Comparison of ENCODE assay signal across 27 cellular contexts in genomic region chr1:211068976-211069375, GRCh38.
DNase-seq lines count a peak whose midpoint lies in the region; ATAC-seq and TF ChIP-seq lines count a peak whose summit lies in the region.
"Had no signal": no experiment of that assay in that cellular context is flagged by ENCODE, and none has a peak within 500 bp of the region (broad histone marks: within the 10 kb centered on the region; RNA-seq: fewer than 3 reads in every experiment).

No MANE protein-coding gene starts in this region.

- no peak overlapping the region for H3K23ac ChIP-seq in mesendoderm (ENCODE audit: low read length)

- H3K79me2 ChIP-seq in mammary epithelial cell (ENCODE audit: insufficient read depth, low read length), result no peaks in the 10 kb centered on the region
- no peaks in the 10 kb centered on the region for H3K79me2 ChIP-seq in mesendoderm (ENCODE audit: control insufficient read depth, insufficient read depth, low read length)
- H3K79me2 ChIP-seq: hepatocyte had no signal

- H3K27ac ChIP-seq in mammary epithelial cell (ENCODE audit: insufficient read depth, low read depth, low read length), result no peak overlapping the region
- H3K27ac ChIP-seq in mesendoderm (ENCODE audit: low read depth, low read length), result no peak overlapping the region
- H3K27ac ChIP-seq: gastroesophageal sphincter, hepatocyte, right atrium auricular region, RWPE1, SK-N-MC, upper lobe of left lung had no signal

- no peak overlapping the region for H2BK5ac ChIP-seq in mesendoderm (ENCODE audit: low read length)

- H2AK5ac ChIP-seq in mesendoderm (ENCODE audit: low read length), result no peak overlapping the region

- H3K9me3 ChIP-seq in mammary epithelial cell (replicated peaks; ENCODE audit: insufficient read depth, low read length), result no peaks in the 10 kb centered on the region
- H3K9me3 ChIP-seq: gastroesophageal sphincter, HAP-1, right atrium auricular region, upper lobe of left lung had no signal

- H4K5ac ChIP-seq in mesendoderm (ENCODE audit: low read length), result no peak overlapping the region

- H3K56ac ChIP-seq in mesendoderm (ENCODE audit: low read length), result no peak overlapping the region

- H3K4me2 ChIP-seq in mammary epithelial cell (ENCODE audit: insufficient read depth, low read depth, low read length) (no peak overlapping the region), mesendoderm (ENCODE audit: low read length) (no peak overlapping the region)
- H3K4me2 ChIP-seq: hepatocyte, smooth muscle cell had no signal

- no peak overlapping the region for H3K4ac ChIP-seq in mesendoderm (ENCODE audit: low read depth, low read length)

- H2BK15ac ChIP-seq in mesendoderm (replicated peaks; ENCODE audit: low read depth), result no peak overlapping the region

- no peaks in the 10 kb centered on the region for H3K79me1 ChIP-seq in mesendoderm (ENCODE audit: low read length)

- in situ Hi-C loops in mammary epithelial cell (cut with MboI; ENCODE audit: low sequenced_read_pairs in 2 of 2), result no loop called here

- H3K4me3 ChIP-seq in mammary epithelial cell (replicated peaks in 1 of 3; ENCODE audit: insufficient read depth in 1 of 3, low read depth in 2 of 3, low read length in 3 of 3) (no peak overlapping the region), mesendoderm (ENCODE audit: low read length) (no peak overlapping the region)
- H3K4me3 ChIP-seq: gastroesophageal sphincter, GM12878, HAP-1, hepatocyte, right atrium auricular region, SK-N-MC, smooth muscle cell, upper lobe of left lung had no signal

- DNase-seq in COLO829 (ENCODE audit: low spot score) (peak; percentile 17), M059J (ENCODE audit: low read depth) (peak; percentile 73), mammary epithelial cell (no peak), mesendoderm (peak; percentile 91), GM19238 (ENCODE audit: insufficient read length, low spot score) (no peak), GOT3 (lab: John Stamatoyannopoulos, UW) (no peak), NCI-H2107 treated with DMSO at 0.1 percent for 48 hours (lab: John Stamatoyannopoulos, UW; ENCODE audit: unreplicated experiment) (no peak)
- DNase-seq: activated CD4-positive, CD25-positive, alpha-beta regulatory T cell; activated naive CD8-positive, alpha-beta T cell treated with anti-CD3 and anti-CD28 coated beads, Interleukin-2, amount 50 U/mL, for 24 hours; activated T-cell treated with anti-CD3 and anti-CD28 coated beads, Interleukin-2, amount 50 U/mL, for 72 hours; CD4-positive, CD25-positive, alpha-beta regulatory T cell; Kasumi-1; NCI-H146; NCI-H2107; NCI-H446; NCI-H774; stimulated activated naive CD4-positive, alpha-beta T cell; upper lobe of left lung had no signal

- H2AFZ ChIP-seq in mammary epithelial cell (ENCODE audit: low read depth, low read length), result peak overlapping the region; percentile 49
- H2AFZ ChIP-seq: hepatocyte had no signal

- TF ChIP-seq CTCF in mammary epithelial cell (conservative IDR thresholded peaks at IDR 0.05 in 1 of 2, IDR thresholded peaks at IDR 0.05 in 1 of 2; ENCODE audit: extremely low read depth in 1 of 2, insufficient read depth in 1 of 2, low read depth in 1 of 2, low read length in 2 of 2), result no peak

- WGBS in mammary epithelial cell (ENCODE audit: low coverage, missing lambda C conversion rate), result 10% methylated on average over 3 of the region's 3 CpGs
- no CpG with 5 or more reads among the region's 3 CpGs for WGBS in mesendoderm (ENCODE audit: extremely low coverage, insufficient coverage, low lambda C conversion rate)

- H3K18ac ChIP-seq in mesendoderm (ENCODE audit: low read length), result no peak overlapping the region

- H4K20me1 ChIP-seq in mammary epithelial cell (ENCODE audit: insufficient read depth, low read length), result no peaks in the 10 kb centered on the region

- dilution Hi-C loops in mammary epithelial cell (cut with HindIII; ENCODE audit: low sequenced_read_pairs), result no loop called here

- no peaks in the 10 kb centered on the region for H3K27me3 ChIP-seq in mammary epithelial cell (ENCODE audit: insufficient read depth, low read length)
- no peaks in the 10 kb centered on the region for H3K27me3 ChIP-seq in mesendoderm (ENCODE audit: insufficient read depth, low read length, poor library complexity)
- H3K27me3 ChIP-seq: gastroesophageal sphincter, hepatocyte, right atrium auricular region, upper lobe of left lung had no signal

- H3K9ac ChIP-seq in mammary epithelial cell (ENCODE audit: insufficient read depth, low read length) (no peak overlapping the region), mesendoderm (ENCODE audit: low read length) (no peak overlapping the region)

- intact Hi-C loops in mammary epithelial cell (cut with micrococcal nuclease), result no loop called here

- ATAC-seq in HG03460 (IDR thresholded peaks at IDR 0.05; ENCODE audit: unreplicated experiment), result no peak
- ATAC-seq: activated naive CD8-positive, alpha-beta T cell treated with anti-CD3 and anti-CD28 coated beads, Interleukin-2, amount 50 U/mL, for 24 hours; activated T-cell treated with anti-CD3 and anti-CD28 coated beads, Interleukin-2, amount 50 U/mL, for 72 hours; gastroesophageal sphincter; GM12878 had no signal

- H3K4me1 ChIP-seq in mammary epithelial cell (ENCODE audit: insufficient read depth, low read length), result no peaks in the 10 kb centered on the region
- H3K4me1 ChIP-seq in mesendoderm (ENCODE audit: control insufficient read depth, low read depth, low read length), result no peaks in the 10 kb centered on the region
- H3K4me1 ChIP-seq: gastroesophageal sphincter, HAP-1, right atrium auricular region, upper lobe of left lung had no signal

- no TSS peak for BruUV-seq in mammary epithelial cell (replicated peaks; lab: Mats Ljungman, UMichigan)

- CTCF ChIA-PET in mammary epithelial cell (lab: Charles Lee; ENCODE audit: low non-redundant PET), result no interaction called here

- H4K8ac ChIP-seq in mesendoderm (ENCODE audit: low read depth, low read length), result no peak overlapping the region

- no peaks in the 10 kb centered on the region for H3K36me3 ChIP-seq in mammary epithelial cell (ENCODE audit: insufficient read depth, low read length)
- H3K36me3 ChIP-seq in mesendoderm (ENCODE audit: control insufficient read depth, insufficient read depth, low read length), result no peaks in the 10 kb centered on the region
- H3K36me3 ChIP-seq: gastroesophageal sphincter, HAP-1, right atrium auricular region, upper lobe of left lung had no signal

- no peak overlapping the region for H2BK120ac ChIP-seq in mesendoderm (ENCODE audit: low read depth, low read length)

Comparison
In these comparisons a context has a peak if more than half of its experiments do, and no peak if none do; other contexts are left out.
1. DNase-seq: peak in COLO829 (single experiment), M059J (single experiment) and mesendoderm (single experiment); none in mammary epithelial cell (single experiment), GM19238 (single experiment), GOT3 (single experiment) and NCI-H2107 treated with DMSO at 0.1 percent for 48 hours (single experiment).